In the genomic region with DNA sequence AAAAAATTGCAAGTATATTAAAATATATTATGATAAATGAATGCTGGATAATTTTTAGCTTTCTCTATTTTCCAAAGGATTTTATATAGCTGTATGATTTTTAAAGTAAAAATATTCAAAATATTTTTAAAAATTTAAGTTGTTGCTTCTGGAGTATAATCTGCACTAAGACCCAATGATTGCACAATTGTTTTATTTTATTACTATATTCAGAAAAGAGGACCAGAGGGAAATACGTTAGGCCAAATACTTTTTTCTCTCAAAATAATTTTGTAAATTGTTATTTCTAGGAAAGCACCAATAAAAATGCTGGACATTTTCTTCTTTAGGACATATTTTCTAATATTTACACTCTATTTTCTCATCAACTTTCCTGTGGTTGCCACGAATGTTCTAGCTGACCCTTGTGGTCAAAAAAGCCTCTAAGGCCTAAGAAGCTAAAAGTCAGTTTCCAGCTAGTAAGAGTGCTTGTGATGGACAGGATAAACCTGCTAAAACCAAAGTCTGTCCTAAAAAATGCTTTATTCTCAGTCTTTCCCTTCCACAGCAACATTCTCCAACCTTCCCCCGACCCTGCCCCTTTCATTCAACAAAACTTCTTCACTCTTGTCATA, we compare ENCODE assay signal across 18 cellular contexts. TPM values are rescaled to one million over a fixed set of nuclear protein-coding genes. Genes with fewer than 3 reads are reported as not detected.
A peak's percentile ranks its signal among the peaks of the same experiment; 100 is the strongest.
DNase-seq lines count a peak whose midpoint lies in the region; ATAC-seq and TF ChIP-seq lines count a peak whose summit lies in the region.
"Had no signal": no experiment of that assay in that cellular context is flagged by ENCODE, and none has a peak within 500 bp of the region (broad histone marks: within the 10 kb centered on the region; RNA-seq: fewer than 3 reads in every experiment).

No MANE protein-coding gene starts in this region.

- no peak overlapping the region for H4K8ac ChIP-seq in H9 (replicated peaks; ENCODE audit: insufficient read length, low read depth, low read length)
- no peak overlapping the region for H4K8ac ChIP-seq in mesenchymal stem cell (ENCODE audit: low read length)

- H3K4ac ChIP-seq in H9 (ENCODE audit: low read depth, low read length) = no peak overlapping the region
- H3K4ac ChIP-seq in mesenchymal stem cell (ENCODE audit: low read depth in 1 of 2, low read length in 2 of 2) = no peak overlapping the region

- H3K4me2 ChIP-seq in H9 (ENCODE audit: insufficient read depth, insufficient read length, low read length) = no peak overlapping the region
- H3K4me2 ChIP-seq in mesenchymal stem cell (ENCODE audit: low read length, poor library complexity, severe bottlenecking) = no peak overlapping the region
- H3K4me2 ChIP-seq: KMS-11, SK-N-SH had no signal

- H3K4me1 Mint-ChIP-seq in H9 (no peaks in the 10 kb centered on the region), WTC11 (no peaks in the 10 kb centered on the region)

- POLR2A ChIA-PET in WTC11 (lab: Charles Lee) = no interaction called here

- H2BK120ac ChIP-seq in H9 (ENCODE audit: low read depth, low read length, poor library complexity, severe bottlenecking) (no peak overlapping the region), mesenchymal stem cell (ENCODE audit: low read depth, low read length) (no peak overlapping the region)

- no CpG with 5 or more reads among the region's 3 CpGs for WGBS in H9 (ENCODE audit: extremely low coverage, insufficient read length, low lambda C conversion rate)
- 60% methylated on average over 2 of the region's 3 CpGs for WGBS in mesenchymal stem cell
- 85 to 87% methylated on average over 3 of the region's 3 CpGs for WGBS in aorta, 2 donors
- WGBS in esophagus muscularis mucosa = 75% methylated on average over 3 of the region's 3 CpGs
- 82 to 88% methylated on average over 3 of the region's 3 CpGs for WGBS in testis, 2 donors

- no peak overlapping the region for H2BK12ac ChIP-seq in H9 (ENCODE audit: insufficient read length, low read depth, low read length)
- H2BK12ac ChIP-seq in mesenchymal stem cell (ENCODE audit: low read length in 2 of 2) = no peak overlapping the region

- H2AFZ ChIP-seq in H9 (ENCODE audit: low read length) (no peak overlapping the region), mesenchymal stem cell (ENCODE audit: low read depth, low read length) (no peak overlapping the region)

- no peaks in the 10 kb centered on the region for H3K27me3 ChIP-seq in H9 (ENCODE audit: insufficient read depth, low read length)
- H3K27me3 ChIP-seq in mesenchymal stem cell (ENCODE audit: control insufficient read depth in 1 of 2, insufficient read depth in 1 of 2, low read length in 2 of 2) = no peaks in the 10 kb centered on the region
- no peaks in the 10 kb centered on the region for H3K27me3 ChIP-seq in aorta (ENCODE audit: control insufficient read depth in 1 of 2, insufficient read depth in 2 of 2, low read length in 1 of 2)
- no peaks in the 10 kb centered on the region for H3K27me3 ChIP-seq in esophagus muscularis mucosa
- no peaks in the 10 kb centered on the region for H3K27me3 ChIP-seq in testis

- H3K23ac ChIP-seq in H9 (ENCODE audit: insufficient read length, low read depth, low read length) (no peak overlapping the region), mesenchymal stem cell (ENCODE audit: low read length in 2 of 2) (peak overlapping the region in 1 of 2 experiments; percentile 40)

- H3K4me3 ChIP-seq in mesenchymal stem cell (ENCODE audit: insufficient read depth in 1 of 2, low read depth in 1 of 2, low read length in 2 of 2) (no peak overlapping the region), aorta (ENCODE audit: low read length in 2 of 2) (no peak overlapping the region), esophagus muscularis mucosa (no peak overlapping the region), testis (no peak overlapping the region)

- DNase-seq in H9 (no peak), WTC11 (ENCODE audit: low spot score) (no peak), mesenchymal stem cell (peak; percentile 31), aorta (no peak), esophagus muscularis mucosa (ENCODE audit: extremely low spot score) (no peak), GM10266 (ENCODE audit: extremely low spot score) (no peak), testis (no peak)
- DNase-seq: AML-193, DMS79 treated with DMSO at 0.1 percent for 48 hours, HFFc6, NCI-H1417 treated with DMSO at 0.1 percent for 48 hours, NCI-H1930, NCI-H226, NCI-H524, SHP77 treated with DMSO at 0.1 percent for 48 hours, SK-N-SH had no signal

- H3K27ac ChIP-seq in H9 (ENCODE audit: insufficient read length, low read depth, low read length) (no peak overlapping the region), mesenchymal stem cell (ENCODE audit: low read length, poor library complexity, severe bottlenecking) (no peak overlapping the region), aorta (ENCODE audit: low read depth in 1 of 2, low read length in 2 of 2) (no peak overlapping the region), esophagus muscularis mucosa (replicated peaks in 1 of 4) (no peak overlapping the region), testis (no peak overlapping the region)
- H3K27ac ChIP-seq: C4-2B, KMS-11 had no signal

- H3K14ac ChIP-seq in H9 (ENCODE audit: insufficient read depth, low read length) = no peak overlapping the region
- no peak overlapping the region for H3K14ac ChIP-seq in mesenchymal stem cell (ENCODE audit: low read length in 2 of 2)

- no peak overlapping the region for H3K4me3 Mint-ChIP-seq in H9
- no peak overlapping the region for H3K4me3 Mint-ChIP-seq in WTC11
- H3K4me3 Mint-ChIP-seq: HFFc6 had no signal

- H3K79me1 ChIP-seq in H9 (ENCODE audit: insufficient read depth, low read depth, low read length, poor library complexity, severe bottlenecking) (no peaks in the 10 kb centered on the region), mesenchymal stem cell (replicated peaks; ENCODE audit: low read length, poor library complexity, severe bottlenecking) (no peaks in the 10 kb centered on the region)

- H3K4me1 ChIP-seq in H9 (ENCODE audit: insufficient read depth, low read length) (no peaks in the 10 kb centered on the region), mesenchymal stem cell (ENCODE audit: control insufficient read depth, insufficient read depth, low read depth, low read length) (no peaks in the 10 kb centered on the region), aorta (ENCODE audit: control insufficient read depth in 1 of 2, insufficient read depth in 2 of 2, low read length in 2 of 2) (no peaks in the 10 kb centered on the region), esophagus muscularis mucosa (peaks cover 0 to 13% (median 7%) of the 10 kb centered on the region in 4 donors), testis (no peaks in the 10 kb centered on the region)

- no peaks in the 10 kb centered on the region for H4K20me1 ChIP-seq in H9 (ENCODE audit: control insufficient read depth, insufficient read depth, insufficient read length)

- H3K9me3 Mint-ChIP-seq in H9 = no peaks in the 10 kb centered on the region
- H3K9me3 Mint-ChIP-seq in WTC11 = no peaks in the 10 kb centered on the region
- H3K9me3 Mint-ChIP-seq: HFFc6 had no signal

- TF ChIP-seq POLR2A in esophagus muscularis mucosa (IDR thresholded peaks at IDR 0.05; ENCODE audit: low read depth) (no peak), testis (IDR thresholded peaks at IDR 0.05) (no peak)

- H2BK5ac ChIP-seq in H9 (ENCODE audit: insufficient read length, low read length) = no peak overlapping the region
- H2BK5ac ChIP-seq in mesenchymal stem cell (ENCODE audit: low read depth, low read length, poor library complexity, severe bottlenecking) = no peak overlapping the region

- no peaks in the 10 kb centered on the region for H3K23me2 ChIP-seq in H9 (ENCODE audit: insufficient read length, low read depth, low read length, poor library complexity, severe bottlenecking)

- H3K9ac ChIP-seq in H9 (ENCODE audit: extremely low read depth, insufficient read length, low read length) (no peak overlapping the region), mesenchymal stem cell (ENCODE audit: low read length) (no peak overlapping the region)
- H3K9ac ChIP-seq: KMS-11, SK-N-SH had no signal

- no peaks in the 10 kb centered on the region for H3K79me2 ChIP-seq in H9 (ENCODE audit: insufficient read depth, low read length)

- peak overlapping the region in 2 of 3 experiments; percentile 10 to 46; a peak in 2 of 7 replicates for H3K27ac Mint-ChIP-seq in H9
- H3K27ac Mint-ChIP-seq in WTC11 = peak overlapping the region; percentile 18; the same call in 1 of the 2 replicates
- H3K27ac Mint-ChIP-seq: HFFc6 had no signal

- H3K18ac ChIP-seq in H9 (ENCODE audit: insufficient read length, low read depth, low read length) (no peak overlapping the region), mesenchymal stem cell (ENCODE audit: low read depth in 1 of 2, low read length in 2 of 2) (peak overlapping the region in 1 of 2 experiments; percentile 41)

- H3K9me3 ChIP-seq in H9 (ENCODE audit: control insufficient read depth, low read depth, low read length) (no peaks in the 10 kb centered on the region), mesenchymal stem cell (ENCODE audit: control insufficient read depth, low read length) (no peaks in the 10 kb centered on the region), aorta (ENCODE audit: control insufficient read depth, low read length) (no peaks in the 10 kb centered on the region), esophagus muscularis mucosa (no peaks in the 10 kb centered on the region), testis (no peaks in the 10 kb centered on the region)
- H3K9me3 ChIP-seq: SK-N-SH had no signal

- CTCF ChIA-PET in WTC11 (lab: Charles Lee) = no interaction called here

- no peak overlapping the region for H2BK20ac ChIP-seq in H9 (ENCODE audit: low read depth, low read length, poor library complexity, severe bottlenecking)

- TF ChIP-seq CTCF in H9 (conservative IDR thresholded peaks at IDR 0.05) (no peak), WTC11 (IDR thresholded peaks at IDR 0.05) (no peak), esophagus muscularis mucosa (IDR thresholded peaks at IDR 0.05) (no peak), GM10266 (IDR thresholded peaks at IDR 0.05; ENCODE audit: control insufficient read depth, insufficient read depth, low read depth, missing control alignments) (no peak), testis (IDR thresholded peaks at IDR 0.05) (no peak)

- intact Hi-C loops in aorta (cut with DNase I) (no loop called here), esophagus muscularis mucosa (cut with DNase I) (no loop called here), testis (cut with DNase I; ENCODE audit: low total_unique reads) (no loop called here)

- H3K27me3 Mint-ChIP-seq in H9 (ENCODE audit: low read depth) (no peaks in the 10 kb centered on the region), WTC11 (ENCODE audit: low read depth) (no peaks in the 10 kb centered on the region)

- H3K36me3 Mint-ChIP-seq in H9 (ENCODE audit: insufficient read depth in 1 of 3, low read depth in 3 of 3) = peaks cover 6 to 16% (median 14%) of the 10 kb centered on the region in 3 experiments
- peaks cover 21% of the 10 kb centered on the region for H3K36me3 Mint-ChIP-seq in WTC11

- H3K36me3 ChIP-seq in mesenchymal stem cell (ENCODE audit: control insufficient read depth in 1 of 2, insufficient read depth in 2 of 2, low read depth in 1 of 2, low read length in 2 of 2) (peaks cover 3 to 35% of the 10 kb centered on the region in 2 experiments), aorta (ENCODE audit: control insufficient read depth in 1 of 2, insufficient read depth in 2 of 2, low read length in 1 of 2) (no peaks in the 10 kb centered on the region), esophagus muscularis mucosa (peaks cover 4 to 32% (median 18%) of the 10 kb centered on the region in 4 donors), testis (ENCODE audit: low read depth, missing control alignments) (no peaks in the 10 kb centered on the region)

- TF ChIP-seq EP300 in esophagus muscularis mucosa (IDR thresholded peaks at IDR 0.05) = no peak

- no peak overlapping the region for H3K56ac ChIP-seq in H9 (ENCODE audit: insufficient read length, low read depth, low read length)

- H2AK5ac ChIP-seq in H9 (ENCODE audit: insufficient read length, low read length) = no peak overlapping the region
- H2AK5ac ChIP-seq in mesenchymal stem cell (ENCODE audit: low read length, severe bottlenecking) = no peak overlapping the region

- no peak overlapping the region for H4K91ac ChIP-seq in H9 (ENCODE audit: insufficient read length, low read depth, low read length)
- no peak overlapping the region for H4K91ac ChIP-seq in mesenchymal stem cell (ENCODE audit: low read length)

- ATAC-seq in WTC11 (no peak), aorta (ENCODE audit: low FRiP score) (peak; percentile 51)

- H2BK15ac ChIP-seq in H9 (ENCODE audit: low read depth, low read length) (no peak overlapping the region), mesenchymal stem cell (ENCODE audit: low read depth, poor library complexity, severe bottlenecking) (no peak overlapping the region)

- no peak overlapping the region for H3T11ph ChIP-seq in H9 (ENCODE audit: low read length)

- no peak overlapping the region for H4K5ac ChIP-seq in H9 (ENCODE audit: insufficient read length, low read depth, low read length)

RNA-seq across cellular contexts. Expression of gene MMD, which starts 31.2 kb away (rescaled TPM):
- 24.0 and 24.2 TPM in 2 replicates for total RNA-seq in H9 (2021)
- 37.2 to 42.8 TPM (median 40.8 TPM) in 3 replicates for total RNA-seq in WTC11 (2021)
- 126 TPM for polyA plus RNA-seq in mesenchymal stem cell (2013, experiment 1 of 2)
- 132 TPM for polyA plus RNA-seq in mesenchymal stem cell (2013, experiment 2 of 2)
- 10 to 100 TPM in 1 of 2 donors, 1 to 10 TPM in 1; 9.4 to 13.9 TPM for total RNA-seq in aorta
- 10 to 100 TPM in 1 of 2 donors, 1 to 10 TPM in 1; 3.3 to 12.8 TPM for polyA plus RNA-seq in aorta
- 10 to 100 TPM; 28.5 to 43.9 (median 32.4) TPM for total RNA-seq in esophagus muscularis mucosa
- total RNA-seq in testis = 10 to 100 TPM; 53.7 to 73.1 TPM
- 38.3 TPM for polyA plus RNA-seq in testis (ENCODE audit: insufficient read depth, low read depth, low replicate concordance)
